In the genomic region with DNA sequence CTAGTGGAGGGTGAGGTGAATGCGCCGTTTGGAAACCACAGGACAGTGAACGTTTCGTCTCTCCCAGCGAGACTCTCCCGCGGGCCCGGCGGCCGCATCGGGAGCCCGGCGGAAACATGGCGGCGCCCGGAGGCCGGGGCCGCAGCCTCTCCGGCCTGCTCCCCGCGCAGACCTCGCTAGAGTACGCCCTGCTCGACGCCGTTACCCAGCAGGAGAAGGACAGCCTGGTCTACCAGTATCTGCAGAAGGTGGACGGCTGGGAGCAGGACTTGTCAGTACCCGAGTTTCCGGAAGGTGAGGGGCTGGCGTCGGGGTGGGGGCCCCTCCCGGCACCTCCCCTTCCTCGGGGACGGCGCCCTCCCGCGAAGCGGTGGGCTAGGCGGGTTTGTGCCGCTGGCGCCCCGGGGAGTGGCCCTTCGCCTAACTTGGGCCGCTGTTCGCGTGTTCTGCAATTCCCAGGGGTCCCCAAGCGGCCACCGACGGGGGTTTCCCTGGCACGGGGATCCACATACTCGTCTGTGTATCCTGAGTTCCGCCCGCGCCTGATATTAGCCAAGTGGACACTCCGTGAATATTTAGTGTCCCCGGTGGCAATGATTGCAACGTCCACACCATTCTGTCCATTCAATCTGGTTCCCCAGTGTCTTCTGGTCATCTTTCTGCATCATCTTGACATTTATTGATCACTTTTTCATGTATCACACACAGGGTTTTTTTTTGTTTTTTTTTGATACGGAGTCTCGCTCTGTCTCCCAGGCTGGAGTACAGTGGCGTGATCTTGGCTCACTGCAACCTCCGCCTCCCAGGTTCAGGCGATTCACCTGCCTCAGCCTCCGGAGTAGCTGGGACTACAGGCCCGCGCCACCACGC, we compare ENCODE assay signal across 1 cellular context.
TF ChIP-seq lines count a peak whose summit lies in the region.

No MANE protein-coding gene starts in this region.

TF ChIP-seq in HepG2, 621 proteins besides CTCF, POLR2A, EP300 and RAD21 (continued from another document and continues in another):
- TF ChIP-seq, protein P1, sequence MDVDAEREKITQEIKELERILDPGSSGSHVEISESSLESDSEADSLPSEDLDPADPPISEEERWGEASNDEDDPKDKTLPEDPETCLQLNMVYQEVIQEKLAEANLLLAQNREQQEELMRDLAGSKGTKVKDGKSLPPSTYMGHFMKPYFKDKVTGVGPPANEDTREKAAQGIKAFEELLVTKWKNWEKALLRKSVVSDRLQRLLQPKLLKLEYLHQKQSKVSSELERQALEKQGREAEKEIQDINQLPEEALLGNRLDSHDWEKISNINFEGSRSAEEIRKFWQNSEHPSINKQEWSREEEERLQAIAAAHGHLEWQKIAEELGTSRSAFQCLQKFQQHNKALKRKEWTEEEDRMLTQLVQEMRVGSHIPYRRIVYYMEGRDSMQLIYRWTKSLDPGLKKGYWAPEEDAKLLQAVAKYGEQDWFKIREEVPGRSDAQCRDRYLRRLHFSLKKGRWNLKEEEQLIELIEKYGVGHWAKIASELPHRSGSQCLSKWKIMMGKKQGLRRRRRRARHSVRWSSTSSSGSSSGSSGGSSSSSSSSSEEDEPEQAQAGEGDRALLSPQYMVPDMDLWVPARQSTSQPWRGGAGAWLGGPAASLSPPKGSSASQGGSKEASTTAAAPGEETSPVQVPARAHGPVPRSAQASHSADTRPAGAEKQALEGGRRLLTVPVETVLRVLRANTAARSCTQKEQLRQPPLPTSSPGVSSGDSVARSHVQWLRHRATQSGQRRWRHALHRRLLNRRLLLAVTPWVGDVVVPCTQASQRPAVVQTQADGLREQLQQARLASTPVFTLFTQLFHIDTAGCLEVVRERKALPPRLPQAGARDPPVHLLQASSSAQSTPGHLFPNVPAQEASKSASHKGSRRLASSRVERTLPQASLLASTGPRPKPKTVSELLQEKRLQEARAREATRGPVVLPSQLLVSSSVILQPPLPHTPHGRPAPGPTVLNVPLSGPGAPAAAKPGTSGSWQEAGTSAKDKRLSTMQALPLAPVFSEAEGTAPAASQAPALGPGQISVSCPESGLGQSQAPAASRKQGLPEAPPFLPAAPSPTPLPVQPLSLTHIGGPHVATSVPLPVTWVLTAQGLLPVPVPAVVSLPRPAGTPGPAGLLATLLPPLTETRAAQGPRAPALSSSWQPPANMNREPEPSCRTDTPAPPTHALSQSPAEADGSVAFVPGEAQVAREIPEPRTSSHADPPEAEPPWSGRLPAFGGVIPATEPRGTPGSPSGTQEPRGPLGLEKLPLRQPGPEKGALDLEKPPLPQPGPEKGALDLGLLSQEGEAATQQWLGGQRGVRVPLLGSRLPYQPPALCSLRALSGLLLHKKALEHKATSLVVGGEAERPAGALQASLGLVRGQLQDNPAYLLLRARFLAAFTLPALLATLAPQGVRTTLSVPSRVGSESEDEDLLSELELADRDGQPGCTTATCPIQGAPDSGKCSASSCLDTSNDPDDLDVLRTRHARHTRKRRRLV (CRISPR knock-in tag; IDR thresholded peaks at IDR 0.05) = no peak; the same call in 1 of the 2 replicates
- TF ChIP-seq ZNF263 (CRISPR knock-in tag; IDR thresholded peaks at IDR 0.05) (no peak), RFX5 (IDR thresholded peaks at IDR 0.05; ENCODE audit: low read depth, low read length) (no peak), ZNF441 (CRISPR knock-in tag; IDR thresholded peaks at IDR 0.05; ENCODE audit: borderline replicate concordance) (no peak; the same call in 1 of the 2 replicates), NFYB (CRISPR knock-in tag; IDR thresholded peaks at IDR 0.05) (no peak), ZSCAN21 (CRISPR knock-in tag; IDR thresholded peaks at IDR 0.05; ENCODE audit: borderline replicate concordance) (peak; percentile 30; the same call in 1 of the 2 replicates), ZNF747 (CRISPR knock-in tag; IDR thresholded peaks at IDR 0.05; ENCODE audit: borderline replicate concordance) (peak; percentile 52), KAT8 (CRISPR knock-in tag; IDR thresholded peaks at IDR 0.05) (no peak; the same call in none of the 2 replicates), NKX3-1 (CRISPR knock-in tag; IDR thresholded peaks at IDR 0.05) (no peak), SOX5 (CRISPR knock-in tag; IDR thresholded peaks at IDR 0.05; ENCODE audit: borderline replicate concordance) (no peak), ZNF20 (CRISPR knock-in tag; IDR thresholded peaks at IDR 0.05) (peak; percentile 80; the same call in 1 of the 2 replicates), PRPF4 (IDR thresholded peaks at IDR 0.05; ENCODE audit: low read depth, low read length, poor library complexity, severe bottlenecking) (no peak), IRX3 (CRISPR knock-in tag; IDR thresholded peaks at IDR 0.05; ENCODE audit: borderline replicate concordance, low read depth) (no peak), ZFP82 (CRISPR knock-in tag; IDR thresholded peaks at IDR 0.05; ENCODE audit: borderline replicate concordance) (no peak), ZSCAN22 (CRISPR knock-in tag; IDR thresholded peaks at IDR 0.05) (no peak), ZFP62 (CRISPR knock-in tag; IDR thresholded peaks at IDR 0.05) (no peak), DPF2 (CRISPR knock-in tag; IDR thresholded peaks at IDR 0.05; ENCODE audit: borderline replicate concordance, low read depth) (no peak), SRY (CRISPR knock-in tag; IDR thresholded peaks at IDR 0.05) (peak; percentile 62), WIZ (CRISPR knock-in tag; IDR thresholded peaks at IDR 0.05) (peak; percentile 63; the same call in 1 of the 2 replicates), NFIC (IDR thresholded peaks at IDR 0.05; ENCODE audit: low read length) (0 out of 2 replicates have a peak, but pooled peaks have one; percentile 8), JARID2 (CRISPR knock-in tag; IDR thresholded peaks at IDR 0.05; ENCODE audit: insufficient replicate concordance) (no peak), MLLT10 (CRISPR knock-in tag; IDR thresholded peaks at IDR 0.05) (no peak), ZNF878 (CRISPR knock-in tag; IDR thresholded peaks at IDR 0.05) (no peak), NR3C1 (CRISPR knock-in tag; IDR thresholded peaks at IDR 0.05) (no peak), MXD4 (CRISPR knock-in tag; IDR thresholded peaks at IDR 0.05) (no peak; the same call in 1 of the 2 replicates), KLF15 (CRISPR knock-in tag; IDR thresholded peaks at IDR 0.05; ENCODE audit: borderline replicate concordance) (no peak), NPAS2 (CRISPR knock-in tag; IDR thresholded peaks at IDR 0.05; ENCODE audit: borderline replicate concordance) (no peak), KDM5B (CRISPR knock-in tag; IDR thresholded peaks at IDR 0.05; ENCODE audit: borderline replicate concordance) (no peak), ZNF883 (CRISPR knock-in tag; IDR thresholded peaks at IDR 0.05; ENCODE audit: not compliant biosample characterization) (peak; percentile 47), IKZF1 (IDR thresholded peaks at IDR 0.05) (no peak), TSC22D2 (CRISPR knock-in tag; IDR thresholded peaks at IDR 0.05; ENCODE audit: borderline replicate concordance) (no peak), ATF7 (IDR thresholded peaks at IDR 0.05) (no peak), ATF7 (CRISPR knock-in tag; IDR thresholded peaks at IDR 0.05) (no peak), NR2F6 (IDR thresholded peaks at IDR 0.05) (no peak), NR2F6 (CRISPR knock-in tag; IDR thresholded peaks at IDR 0.05) (no peak), ZNF616 (CRISPR knock-in tag; IDR thresholded peaks at IDR 0.05; ENCODE audit: low read depth) (peak; percentile 41; the same call in 1 of the 2 replicates), RARG (CRISPR knock-in tag; IDR thresholded peaks at IDR 0.05; ENCODE audit: low read depth) (no peak), ZNF343 (CRISPR knock-in tag; IDR thresholded peaks at IDR 0.05) (no peak), HDAC6 (IDR thresholded peaks at IDR 0.05; ENCODE audit: low read depth, low read length) (no peak)
- TF ChIP-seq, protein P2, sequence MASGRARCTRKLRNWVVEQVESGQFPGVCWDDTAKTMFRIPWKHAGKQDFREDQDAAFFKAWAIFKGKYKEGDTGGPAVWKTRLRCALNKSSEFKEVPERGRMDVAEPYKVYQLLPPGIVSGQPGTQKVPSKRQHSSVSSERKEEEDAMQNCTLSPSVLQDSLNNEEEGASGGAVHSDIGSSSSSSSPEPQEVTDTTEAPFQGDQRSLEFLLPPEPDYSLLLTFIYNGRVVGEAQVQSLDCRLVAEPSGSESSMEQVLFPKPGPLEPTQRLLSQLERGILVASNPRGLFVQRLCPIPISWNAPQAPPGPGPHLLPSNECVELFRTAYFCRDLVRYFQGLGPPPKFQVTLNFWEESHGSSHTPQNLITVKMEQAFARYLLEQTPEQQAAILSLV (CRISPR knock-in tag; IDR thresholded peaks at IDR 0.05; ENCODE audit: borderline replicate concordance) = peak; percentile 63; the same call in 1 of the 2 replicates
- TF ChIP-seq, protein P3, sequence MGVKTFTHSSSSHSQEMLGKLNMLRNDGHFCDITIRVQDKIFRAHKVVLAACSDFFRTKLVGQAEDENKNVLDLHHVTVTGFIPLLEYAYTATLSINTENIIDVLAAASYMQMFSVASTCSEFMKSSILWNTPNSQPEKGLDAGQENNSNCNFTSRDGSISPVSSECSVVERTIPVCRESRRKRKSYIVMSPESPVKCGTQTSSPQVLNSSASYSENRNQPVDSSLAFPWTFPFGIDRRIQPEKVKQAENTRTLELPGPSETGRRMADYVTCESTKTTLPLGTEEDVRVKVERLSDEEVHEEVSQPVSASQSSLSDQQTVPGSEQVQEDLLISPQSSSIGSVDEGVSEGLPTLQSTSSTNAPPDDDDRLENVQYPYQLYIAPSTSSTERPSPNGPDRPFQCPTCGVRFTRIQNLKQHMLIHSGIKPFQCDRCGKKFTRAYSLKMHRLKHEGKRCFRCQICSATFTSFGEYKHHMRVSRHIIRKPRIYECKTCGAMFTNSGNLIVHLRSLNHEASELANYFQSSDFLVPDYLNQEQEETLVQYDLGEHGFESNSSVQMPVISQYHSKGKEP (CRISPR knock-in tag; IDR thresholded peaks at IDR 0.05) = no peak
- TF ChIP-seq, protein P4, sequence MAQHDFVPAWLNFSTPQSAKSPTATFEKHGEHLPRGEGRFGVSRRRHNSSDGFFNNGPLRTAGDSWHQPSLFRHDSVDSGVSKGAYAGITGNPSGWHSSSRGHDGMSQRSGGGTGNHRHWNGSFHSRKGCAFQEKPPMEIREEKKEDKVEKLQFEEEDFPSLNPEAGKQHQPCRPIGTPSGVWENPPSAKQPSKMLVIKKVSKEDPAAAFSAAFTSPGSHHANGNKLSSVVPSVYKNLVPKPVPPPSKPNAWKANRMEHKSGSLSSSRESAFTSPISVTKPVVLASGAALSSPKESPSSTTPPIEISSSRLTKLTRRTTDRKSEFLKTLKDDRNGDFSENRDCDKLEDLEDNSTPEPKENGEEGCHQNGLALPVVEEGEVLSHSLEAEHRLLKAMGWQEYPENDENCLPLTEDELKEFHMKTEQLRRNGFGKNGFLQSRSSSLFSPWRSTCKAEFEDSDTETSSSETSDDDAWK (CRISPR knock-in tag; IDR thresholded peaks at IDR 0.05) = no peak
- TF ChIP-seq, protein P5, sequence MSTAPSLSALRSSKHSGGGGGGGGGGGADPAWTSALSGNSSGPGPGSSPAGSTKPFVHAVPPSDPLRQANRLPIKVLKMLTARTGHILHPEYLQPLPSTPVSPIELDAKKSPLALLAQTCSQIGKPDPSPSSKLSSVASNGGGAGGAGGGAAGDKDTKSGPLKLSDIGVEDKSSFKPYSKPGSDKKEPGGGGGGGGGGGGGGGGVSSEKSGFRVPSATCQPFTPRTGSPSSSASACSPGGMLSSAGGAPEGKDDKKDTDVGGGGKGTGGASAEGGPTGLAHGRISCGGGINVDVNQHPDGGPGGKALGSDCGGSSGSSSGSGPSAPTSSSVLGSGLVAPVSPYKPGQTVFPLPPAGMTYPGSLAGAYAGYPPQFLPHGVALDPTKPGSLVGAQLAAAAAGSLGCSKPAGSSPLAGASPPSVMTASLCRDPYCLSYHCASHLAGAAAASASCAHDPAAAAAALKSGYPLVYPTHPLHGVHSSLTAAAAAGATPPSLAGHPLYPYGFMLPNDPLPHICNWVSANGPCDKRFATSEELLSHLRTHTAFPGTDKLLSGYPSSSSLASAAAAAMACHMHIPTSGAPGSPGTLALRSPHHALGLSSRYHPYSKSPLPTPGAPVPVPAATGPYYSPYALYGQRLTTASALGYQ (CRISPR knock-in tag; IDR thresholded peaks at IDR 0.05) = no peak
- TF ChIP-seq, protein P6, sequence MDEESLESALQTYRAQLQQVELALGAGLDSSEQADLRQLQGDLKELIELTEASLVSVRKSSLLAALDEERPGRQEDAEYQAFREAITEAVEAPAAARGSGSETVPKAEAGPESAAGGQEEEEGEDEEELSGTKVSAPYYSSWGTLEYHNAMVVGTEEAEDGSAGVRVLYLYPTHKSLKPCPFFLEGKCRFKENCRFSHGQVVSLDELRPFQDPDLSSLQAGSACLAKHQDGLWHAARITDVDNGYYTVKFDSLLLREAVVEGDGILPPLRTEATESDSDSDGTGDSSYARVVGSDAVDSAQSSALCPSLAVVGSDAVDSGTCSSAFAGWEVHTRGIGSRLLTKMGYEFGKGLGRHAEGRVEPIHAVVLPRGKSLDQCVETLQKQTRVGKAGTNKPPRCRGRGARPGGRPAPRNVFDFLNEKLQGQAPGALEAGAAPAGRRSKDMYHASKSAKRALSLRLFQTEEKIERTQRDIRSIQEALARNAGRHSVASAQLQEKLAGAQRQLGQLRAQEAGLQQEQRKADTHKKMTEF (CRISPR knock-in tag; IDR thresholded peaks at IDR 0.05) = peak; percentile 43; the same call in 1 of the 2 replicates
- TF ChIP-seq, protein P7, sequence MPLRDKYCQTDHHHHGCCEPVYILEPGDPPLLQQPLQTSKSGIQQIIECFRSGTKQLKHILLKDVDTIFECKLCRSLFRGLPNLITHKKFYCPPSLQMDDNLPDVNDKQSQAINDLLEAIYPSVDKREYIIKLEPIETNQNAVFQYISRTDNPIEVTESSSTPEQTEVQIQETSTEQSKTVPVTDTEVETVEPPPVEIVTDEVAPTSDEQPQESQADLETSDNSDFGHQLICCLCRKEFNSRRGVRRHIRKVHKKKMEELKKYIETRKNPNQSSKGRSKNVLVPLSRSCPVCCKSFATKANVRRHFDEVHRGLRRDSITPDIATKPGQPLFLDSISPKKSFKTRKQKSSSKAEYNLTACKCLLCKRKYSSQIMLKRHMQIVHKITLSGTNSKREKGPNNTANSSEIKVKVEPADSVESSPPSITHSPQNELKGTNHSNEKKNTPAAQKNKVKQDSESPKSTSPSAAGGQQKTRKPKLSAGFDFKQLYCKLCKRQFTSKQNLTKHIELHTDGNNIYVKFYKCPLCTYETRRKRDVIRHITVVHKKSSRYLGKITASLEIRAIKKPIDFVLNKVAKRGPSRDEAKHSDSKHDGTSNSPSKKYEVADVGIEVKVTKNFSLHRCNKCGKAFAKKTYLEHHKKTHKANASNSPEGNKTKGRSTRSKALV (CRISPR knock-in tag; IDR thresholded peaks at IDR 0.05) = no peak
- TF ChIP-seq, protein P8, sequence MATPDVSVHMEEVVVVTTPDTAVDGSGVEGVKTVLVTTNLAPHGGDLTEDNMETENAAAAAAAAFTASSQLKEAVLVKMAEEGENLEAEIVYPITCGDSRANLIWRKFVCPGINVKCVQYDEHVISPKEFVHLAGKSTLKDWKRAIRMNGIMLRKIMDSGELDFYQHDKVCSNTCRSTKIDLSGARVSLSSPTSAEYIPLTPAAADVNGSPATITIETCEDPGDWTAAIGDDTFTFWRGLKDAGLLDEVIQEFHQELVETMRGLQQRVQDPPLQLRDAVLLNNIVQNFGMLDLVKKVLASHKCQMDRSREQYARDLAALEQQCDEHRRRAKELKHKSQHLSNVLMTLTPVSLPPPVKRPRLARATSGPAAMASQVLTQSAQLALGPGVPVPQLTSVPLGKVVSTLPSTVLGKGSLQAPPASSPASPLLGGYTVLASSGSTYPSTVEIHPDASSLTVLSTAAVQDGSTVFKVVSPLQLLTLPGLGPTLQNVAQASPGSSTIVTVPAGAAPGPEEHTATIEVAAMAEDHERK (CRISPR knock-in tag; IDR thresholded peaks at IDR 0.05; ENCODE audit: low read depth) = no peak; the same call in 1 of the 2 replicates
